ENCODE assay signal across 16 cellular contexts in genomic region chr7:98774893-98775292, GRCh38.
"Had no signal": no experiment of that assay in that cellular context is flagged by ENCODE, and none has a peak within 500 bp of the region (broad histone marks: within the 10 kb centered on the region; RNA-seq: fewer than 3 reads in every experiment).

No MANE protein-coding gene starts in this region.

- H3K27me3 Mint-ChIP-seq: type B pancreatic cell had no signal

- DNase-seq: effector memory CD4-positive, alpha-beta T cell; gastrocnemius medialis; immature natural killer cell; left ventricle myocardium superior; mesendoderm; naive B cell; ovary; sigmoid colon; stimulated activated CD4-positive, alpha-beta T cell treated with anti-CD3 and anti-CD28 coated beads, Interleukin-2, amount 100 ng/mL, for 48 hours; stimulated activated naive CD4-positive, alpha-beta T cell treated with Interleukin-2 at 50 U/mL for 16 hours had no signal

- H3K27ac Mint-ChIP-seq: immature natural killer cell, naive B cell, nephron, type B pancreatic cell had no signal

- H3K4me3 Mint-ChIP-seq: immature natural killer cell, naive B cell, nephron, type B pancreatic cell had no signal

- H3K36me3 Mint-ChIP-seq: immature natural killer cell, naive B cell, type B pancreatic cell had no signal

- H3K9me3 ChIP-seq: gastrocnemius medialis, ovary, right atrium auricular region, sigmoid colon had no signal

- H3K4me3 ChIP-seq: gastrocnemius medialis, lung, ovary, right atrium auricular region, sigmoid colon, skin epidermis had no signal

- H3K4me1 Mint-ChIP-seq: immature natural killer cell had no signal

- H3K36me3 ChIP-seq: gastrocnemius medialis, ovary, right atrium auricular region, sigmoid colon had no signal

- H3K27me3 ChIP-seq: gastrocnemius medialis, ovary, right atrium auricular region, sigmoid colon had no signal

- H3K27ac ChIP-seq: gastrocnemius medialis, ovary, right atrium auricular region, sigmoid colon, skin epidermis had no signal

- H3K4me1 ChIP-seq: gastrocnemius medialis, right atrium auricular region had no signal

- H3K9me3 Mint-ChIP-seq: nephron, type B pancreatic cell had no signal

- ATAC-seq: esophagus mucosa, gastrocnemius medialis, left ventricle myocardium superior had no signal
